ENCODE assay signal across 8 cellular contexts in the genomic region with DNA sequence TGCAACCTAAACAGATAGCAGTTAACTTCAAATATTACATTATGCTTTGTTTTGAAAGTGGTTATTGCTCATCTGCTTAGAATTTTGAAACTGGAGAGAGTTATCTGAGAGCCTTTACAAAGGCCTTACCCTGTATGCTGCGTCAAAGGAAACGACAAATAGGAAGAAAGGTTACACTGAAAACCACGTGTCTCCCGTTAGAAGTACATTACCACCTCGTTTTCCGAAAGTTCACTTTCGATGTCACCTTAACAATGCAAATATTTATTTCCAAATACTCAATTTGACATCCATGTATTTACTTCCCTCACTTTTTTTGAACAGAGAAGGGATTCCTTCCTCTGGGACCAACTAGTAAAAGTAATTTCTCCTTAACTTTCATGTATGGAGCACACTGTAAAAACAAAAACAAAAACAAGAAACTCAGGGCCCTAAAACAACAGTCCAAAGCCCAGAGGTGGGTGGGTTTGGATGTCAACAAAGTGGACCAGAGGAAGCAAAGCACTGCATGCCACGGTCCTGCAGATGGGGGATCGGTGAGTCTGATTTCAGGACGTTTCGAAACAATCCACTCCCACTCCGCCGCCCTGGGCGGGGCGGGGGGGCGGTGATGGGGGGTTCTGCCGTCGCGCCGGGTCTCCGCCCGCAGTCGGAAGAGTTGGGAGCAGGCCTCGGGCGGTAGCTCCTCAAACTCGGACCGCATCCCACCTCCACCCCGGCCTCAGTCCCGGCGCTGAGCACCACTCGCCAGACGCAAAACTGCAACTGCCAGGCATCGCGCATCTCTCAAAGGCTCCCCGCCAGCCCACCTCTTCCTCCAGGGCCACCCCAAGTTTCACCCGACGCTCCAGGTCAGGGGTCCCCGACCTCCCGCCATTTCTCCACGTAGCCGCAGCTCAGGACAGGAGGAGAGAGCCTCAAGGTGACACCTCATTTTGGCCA. TPM values are rescaled to one million over a fixed set of nuclear protein-coding genes. Genes with fewer than 3 reads are reported as not detected.
DNase-seq lines count a peak whose midpoint lies in the region; ATAC-seq and TF ChIP-seq lines count a peak whose summit lies in the region.

No MANE protein-coding gene starts in this region.

- peaks cover 5% of the 10 kb centered on the region for H3K9me3 Mint-ChIP-seq in type B pancreatic cell

- peaks cover 9% of the 10 kb centered on the region for H3K36me3 Mint-ChIP-seq in type B pancreatic cell

- ATAC-seq in GM18873 (IDR thresholded peaks at IDR 0.05; ENCODE audit: low FRiP score, unreplicated experiment), result peak; percentile 3
- ATAC-seq in HG03432 (IDR thresholded peaks at IDR 0.05; ENCODE audit: unreplicated experiment), result peak; percentile 13
- peak; percentile 35 for ATAC-seq in omental fat pad (ENCODE audit: low FRiP score)

- TF ChIP-seq CTCF in omental fat pad (IDR thresholded peaks at IDR 0.05), result no peak
- TF ChIP-seq CTCF in type B pancreatic cell (conservative IDR thresholded peaks at IDR 0.05), result no peak

- peaks cover 49% of the 10 kb centered on the region for H3K4me1 Mint-ChIP-seq in type B pancreatic cell (ENCODE audit: unreplicated experiment)

- DNase-seq in AML-193 (lab: John Stamatoyannopoulos, UW) (peak; percentile 40 to 46), RPMI8226 (peak; percentile 65), germinal center (ENCODE audit: low spot score) (peak; percentile 41), omental fat pad (ENCODE audit: low spot score) (no peak), type B pancreatic cell (ENCODE audit: extremely low spot score, unreplicated experiment) (peak; percentile 72)
- DNase-seq in activated naive CD4-positive, alpha-beta T cell treated with Interleukin-2 at 50 U/mL for 16 hours, result peak; percentile 69

- no peaks in the 10 kb centered on the region for H3K27me3 Mint-ChIP-seq in type B pancreatic cell

- peak overlapping the region; percentile 88 for H3K27ac Mint-ChIP-seq in type B pancreatic cell

- peak overlapping the region; percentile 99 for H3K4me3 Mint-ChIP-seq in type B pancreatic cell

RNA-seq across cellular contexts. Expression of a gene that starts 0.8 kb away (rescaled TPM):
- total RNA-seq in omental fat pad (10 to 100 TPM; 21.3 to 41.4 (median 32.4) TPM), type B pancreatic cell (ENCODE audit: low replicate concordance) (33.3 and 38.7 TPM in 2 replicates)

RNA-seq across cellular contexts. Expression of a gene that starts 10.2 kb away (rescaled TPM):
- total RNA-seq in omental fat pad (1 to 10 TPM in 2 of 4 donors, under 1 TPM in 2; 0.24 to 1.4 (median 1.0) TPM), type B pancreatic cell (ENCODE audit: low replicate concordance) (0.50 and 1.1 TPM in 2 replicates)
